Comparison of ENCODE assay signal across 1 cellular context in the genomic region with DNA sequence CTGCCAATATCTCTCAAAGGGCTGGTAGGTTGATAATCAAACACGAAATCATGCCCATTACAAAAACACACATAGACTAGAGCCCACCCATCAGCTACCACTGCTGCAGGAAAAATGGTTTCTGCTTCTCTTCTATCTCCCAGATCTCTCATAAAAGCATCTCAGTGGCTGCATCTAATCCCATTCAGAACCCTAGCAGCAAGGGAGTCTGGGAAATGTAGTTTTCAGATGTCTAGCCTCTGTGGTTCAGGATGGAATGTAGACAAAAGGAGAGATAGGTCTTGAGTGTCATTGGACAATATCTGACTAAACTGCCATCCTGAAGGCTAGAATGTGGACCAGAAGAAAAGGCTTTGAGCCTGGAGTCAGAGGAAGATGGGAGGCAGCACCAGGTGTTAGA.
TF ChIP-seq lines count a peak whose summit lies in the region.

No MANE protein-coding gene starts in this region.

TF ChIP-seq in K562, 482 proteins besides CTCF, POLR2A, EP300 and RAD21:
- TF ChIP-seq, protein P1, sequence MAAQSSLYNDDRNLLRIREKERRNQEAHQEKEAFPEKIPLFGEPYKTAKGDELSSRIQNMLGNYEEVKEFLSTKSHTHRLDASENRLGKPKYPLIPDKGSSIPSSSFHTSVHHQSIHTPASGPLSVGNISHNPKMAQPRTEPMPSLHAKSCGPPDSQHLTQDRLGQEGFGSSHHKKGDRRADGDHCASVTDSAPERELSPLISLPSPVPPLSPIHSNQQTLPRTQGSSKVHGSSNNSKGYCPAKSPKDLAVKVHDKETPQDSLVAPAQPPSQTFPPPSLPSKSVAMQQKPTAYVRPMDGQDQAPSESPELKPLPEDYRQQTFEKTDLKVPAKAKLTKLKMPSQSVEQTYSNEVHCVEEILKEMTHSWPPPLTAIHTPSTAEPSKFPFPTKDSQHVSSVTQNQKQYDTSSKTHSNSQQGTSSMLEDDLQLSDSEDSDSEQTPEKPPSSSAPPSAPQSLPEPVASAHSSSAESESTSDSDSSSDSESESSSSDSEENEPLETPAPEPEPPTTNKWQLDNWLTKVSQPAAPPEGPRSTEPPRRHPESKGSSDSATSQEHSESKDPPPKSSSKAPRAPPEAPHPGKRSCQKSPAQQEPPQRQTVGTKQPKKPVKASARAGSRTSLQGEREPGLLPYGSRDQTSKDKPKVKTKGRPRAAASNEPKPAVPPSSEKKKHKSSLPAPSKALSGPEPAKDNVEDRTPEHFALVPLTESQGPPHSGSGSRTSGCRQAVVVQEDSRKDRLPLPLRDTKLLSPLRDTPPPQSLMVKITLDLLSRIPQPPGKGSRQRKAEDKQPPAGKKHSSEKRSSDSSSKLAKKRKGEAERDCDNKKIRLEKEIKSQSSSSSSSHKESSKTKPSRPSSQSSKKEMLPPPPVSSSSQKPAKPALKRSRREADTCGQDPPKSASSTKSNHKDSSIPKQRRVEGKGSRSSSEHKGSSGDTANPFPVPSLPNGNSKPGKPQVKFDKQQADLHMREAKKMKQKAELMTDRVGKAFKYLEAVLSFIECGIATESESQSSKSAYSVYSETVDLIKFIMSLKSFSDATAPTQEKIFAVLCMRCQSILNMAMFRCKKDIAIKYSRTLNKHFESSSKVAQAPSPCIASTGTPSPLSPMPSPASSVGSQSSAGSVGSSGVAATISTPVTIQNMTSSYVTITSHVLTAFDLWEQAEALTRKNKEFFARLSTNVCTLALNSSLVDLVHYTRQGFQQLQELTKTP (IDR thresholded peaks at IDR 0.05; ENCODE audit: low read depth in 1 of 2, partially characterized antibody in 2 of 2), result peak in 1 of 2 experiments; percentile 59
- TF ChIP-seq ZNF143 (CRISPR knock-in tag; IDR thresholded peaks at IDR 0.05) (peak; percentile 73), SIX5 (IDR thresholded peaks at IDR 0.05; ENCODE audit: borderline replicate concordance in 1 of 2, insufficient read depth in 1 of 2, low read depth in 1 of 2, low read length in 2 of 2) (peak; percentile 27 to 53; a peak in 1 of 4 replicates), ILF3 (IDR thresholded peaks at IDR 0.05; ENCODE audit: borderline replicate concordance) (no peak), HCFC1 (IDR thresholded peaks at IDR 0.05; ENCODE audit: low read depth, low read length) (peak; percentile 76)
